ENCODE assay signal across 18 cellular contexts in genomic region chr6:160160929-160161646, GRCh38. TPM values are rescaled to one million over a fixed set of nuclear protein-coding genes. Genes with fewer than 3 reads are reported as not detected.
A peak's percentile ranks its signal among the peaks of the same experiment; 100 is the strongest.
DNase-seq lines count a peak whose midpoint lies in the region; ATAC-seq, FAIRE-seq and TF ChIP-seq lines count a peak whose summit lies in the region.
"Had no signal": no experiment of that assay in that cellular context is flagged by ENCODE, and none has a peak within 500 bp of the region (broad histone marks: within the 10 kb centered on the region; RNA-seq: fewer than 3 reads in every experiment).

No MANE protein-coding gene starts in this region.

- peak overlapping the region; percentile 76; the same call in 1 of the 2 replicates for H2BK15ac ChIP-seq in H1 (ENCODE audit: low read length)

- no peak overlapping the region for H3K9ac ChIP-seq in H1 (replicated peaks in 1 of 4; ENCODE audit: extremely low read depth in 1 of 4, low read depth in 3 of 4, low read length in 3 of 4)
- no peak overlapping the region for H3K9ac ChIP-seq in mucosa of rectum (ENCODE audit: low read depth in 1 of 2, low read length in 2 of 2)
- H3K9ac ChIP-seq: GM23248, KMS-11 had no signal

- no peak overlapping the region for H2BK20ac ChIP-seq in H1 (ENCODE audit: low read length)

- H4K91ac ChIP-seq in H1 (replicated peaks; ENCODE audit: insufficient read length, low read length), result peak overlapping the region; percentile 67

- H3K27ac ChIP-seq in H1 (ENCODE audit: low read depth, low read length), result no peak overlapping the region
- peak overlapping the region; percentile 17 to 38 for H3K27ac ChIP-seq in mucosa of rectum (ENCODE audit: low read depth in 2 of 2, low read length in 2 of 2)
- no peak overlapping the region for H3K27ac ChIP-seq in aorta (ENCODE audit: low read depth in 1 of 2, low read length in 2 of 2)
- H3K27ac ChIP-seq in esophagus squamous epithelium, result no peak overlapping the region
- H3K27ac ChIP-seq: GM23248, KMS-11 had no signal

- H3K4me2 ChIP-seq in H1 (ENCODE audit: insufficient read depth in 1 of 2, low read depth in 2 of 2, low read length in 2 of 2), result no peak overlapping the region
- H3K4me2 ChIP-seq: KMS-11 had no signal

- no peak overlapping the region for H3K56ac ChIP-seq in H1 (replicated peaks; ENCODE audit: insufficient read length, low read depth, low read length)

- peaks cover 0 to 6% (median 3%) of the 10 kb centered on the region in 4 experiments; a peak in 5 of 7 replicates for H3K4me1 ChIP-seq in H1 (replicated peaks in 1 of 4; ENCODE audit: control insufficient read depth in 3 of 4, insufficient read depth in 4 of 4, low read length in 3 of 4)
- H3K4me1 ChIP-seq in mucosa of rectum (ENCODE audit: control insufficient read depth in 2 of 2, insufficient read depth in 2 of 2, low read length in 2 of 2), result peaks cover 6 to 8% of the 10 kb centered on the region in 2 donors
- H3K4me1 ChIP-seq in aorta (ENCODE audit: control insufficient read depth in 1 of 2, insufficient read depth in 2 of 2, low read length in 2 of 2), result no peaks in the 10 kb centered on the region
- no peaks in the 10 kb centered on the region for H3K4me1 ChIP-seq in esophagus squamous epithelium
- H3K4me1 ChIP-seq: BE2C had no signal

- H3K14ac ChIP-seq in H1 (ENCODE audit: insufficient read length), result no peak overlapping the region

- H3K36me3 ChIP-seq in H1 (ENCODE audit: control insufficient read depth in 2 of 4, insufficient read depth in 4 of 4, low read length in 3 of 4) (no peaks in the 10 kb centered on the region), mucosa of rectum (ENCODE audit: control insufficient read depth in 2 of 2, insufficient read depth in 2 of 2, low read length in 2 of 2) (no peaks in the 10 kb centered on the region), aorta (ENCODE audit: control insufficient read depth in 1 of 2, insufficient read depth in 2 of 2, low read length in 1 of 2) (no peaks in the 10 kb centered on the region), esophagus squamous epithelium (no peaks in the 10 kb centered on the region)
- H3K36me3 ChIP-seq: BE2C had no signal

- H3K23me2 ChIP-seq in H1 (ENCODE audit: low read depth, low read length), result no peaks in the 10 kb centered on the region

- no peaks in the 10 kb centered on the region for H4K20me1 ChIP-seq in H1 (replicated peaks in 1 of 2; ENCODE audit: control insufficient read depth in 1 of 2, insufficient read depth in 2 of 2, low read length in 2 of 2)

- POLR2A ChIA-PET in H1 (lab: Charles Lee; ENCODE audit: partially characterized antibody), result no interaction called here

- 0 out of 2 replicates have a peak overlapping the region, but pooled peaks have one; percentile 19 for H2BK12ac ChIP-seq in H1 (ENCODE audit: low read depth, low read length)

- TF ChIP-seq RAD21 in H1 (IDR thresholded peaks at IDR 0.05 in 1 of 2, conservative IDR thresholded peaks at IDR 0.05 in 1 of 2; ENCODE audit: low read depth in 2 of 2, low read length in 2 of 2), result no peak

- no peaks in the 10 kb centered on the region for H3K79me1 ChIP-seq in H1 (ENCODE audit: low read depth, low read length)

- 0 out of 2 replicates have a peak overlapping the region, but pooled peaks have one; percentile 9 for H2BK5ac ChIP-seq in H1 (ENCODE audit: low read depth, low read length)

- no peak overlapping the region for H3K4ac ChIP-seq in H1 (replicated peaks; ENCODE audit: insufficient read length, low read depth, low read length)

- CTCF ChIA-PET in H1 (lab: Charles Lee; ENCODE audit: partially characterized antibody), result interaction anchor here (0.6 to 2.6 kb wide), 3 partner anchors 20 to 294 kb away, joined by 3 to 8 read pairs (median 6); no protein-coding TSS in a partner anchor

- intact Hi-C loops in aorta (cut with DNase I), result no loop called here
- intact Hi-C loops in esophagus squamous epithelium (cut with DNase I), result no loop called here

- no peak overlapping the region for H3K4me3 ChIP-seq in H1 (ENCODE audit: extremely low read depth in 1 of 4, insufficient read depth in 2 of 4, low read depth in 3 of 4, low read length in 4 of 4)
- no peak overlapping the region for H3K4me3 ChIP-seq in mucosa of rectum (ENCODE audit: low read length in 2 of 2)
- H3K4me3 ChIP-seq in aorta (ENCODE audit: low read length in 2 of 2), result no peak overlapping the region
- H3K4me3 ChIP-seq in esophagus squamous epithelium, result no peak overlapping the region
- H3K4me3 ChIP-seq: GM23248 had no signal

- FAIRE-seq in H1 (lab: Jason Lieb, UNC), result no peak
- FAIRE-seq: D721Med had no signal

- no peak overlapping the region for H4K8ac ChIP-seq in H1 (ENCODE audit: extremely low read depth, insufficient read depth, low read length)

- no peak for DNase-seq in H1 (ENCODE audit: low read depth in 1 of 2, low spot score in 2 of 2)
- DNase-seq in aorta, result no peak
- no peak for DNase-seq in activated CD4-positive, CD25-positive, alpha-beta regulatory T cell (lab: John Stamatoyannopoulos, UW)
- no peak for DNase-seq in hepatic stellate cell (ENCODE audit: low spot score)
- no peak for DNase-seq in esophagus squamous epithelium (lab: John Stamatoyannopoulos, UW)
- DNase-seq: CD4-positive, alpha-beta memory T cell; DMS79; GM23248; NCI-H1092 treated with DMSO at 0.1 percent for 48 hours; NCI-H1694; NCI-H345; RPMI8226; SIG-M5 had no signal

- peak overlapping the region; percentile 61; the same call in 1 of the 2 replicates for H2AFZ ChIP-seq in H1 (ENCODE audit: low read length)
- H2AFZ ChIP-seq: GM23248 had no signal

- no peaks in the 10 kb centered on the region for H3K79me2 ChIP-seq in H1 (ENCODE audit: control insufficient read depth in 1 of 2, insufficient read depth in 2 of 2, low read length in 2 of 2)

- H2AK5ac ChIP-seq in H1 (ENCODE audit: low read depth, low read length), result no peak overlapping the region

- WGBS in H1 (ENCODE audit: extremely low coverage in 1 of 2, insufficient coverage in 1 of 2, insufficient read length in 1 of 2, insufficient replicate concordance in 2 of 2, low coverage in 1 of 2, low lambda C conversion rate in 2 of 2, missing lambda C conversion rate in 1 of 2), 2 experiments, result 91% methylated on average over 15 of the region's 15 CpGs; no CpG with 5 or more reads in 1 of the 2 experiments
- WGBS in aorta, 2 donors, result 86 to 87% methylated on average over 15 of the region's 15 CpGs
- WGBS in esophagus squamous epithelium, 2 donors, result 85% methylated on average over 13 to 14 of the region's 15 CpGs

- H3K23ac ChIP-seq in H1 (ENCODE audit: insufficient read length), result no peak overlapping the region

- H3K27me3 ChIP-seq in H1 (replicated peaks in 1 of 4; ENCODE audit: control insufficient read depth in 3 of 4, extremely low read depth in 1 of 4, insufficient read depth in 3 of 4, low read length in 3 of 4), result no peaks in the 10 kb centered on the region
- no peaks in the 10 kb centered on the region for H3K27me3 ChIP-seq in mucosa of rectum (ENCODE audit: control insufficient read depth in 2 of 2, insufficient read depth in 2 of 2, low read length in 2 of 2)
- no peaks in the 10 kb centered on the region for H3K27me3 ChIP-seq in aorta (ENCODE audit: control insufficient read depth in 1 of 2, insufficient read depth in 2 of 2, low read length in 1 of 2)
- no peaks in the 10 kb centered on the region for H3K27me3 ChIP-seq in esophagus squamous epithelium
- H3K27me3 ChIP-seq: BE2C had no signal

- no peak overlapping the region for H2BK120ac ChIP-seq in H1 (replicated peaks; ENCODE audit: low read depth, low read length)

- no peak for TF ChIP-seq CTCF in H1 (IDR thresholded peaks at IDR 0.05; ENCODE audit: control extremely low read depth in 1 of 3, insufficient read depth in 1 of 3, low read depth in 1 of 3, low read length in 3 of 3)
- TF ChIP-seq CTCF in esophagus squamous epithelium (IDR thresholded peaks at IDR 0.05), result no peak

- TF ChIP-seq EP300 in H1 (IDR thresholded peaks at IDR 0.05; ENCODE audit: borderline replicate concordance in 1 of 2, low read depth in 2 of 2, low read length in 2 of 2), result no peak

- peak; percentile 59 for ATAC-seq in HG02610 (IDR thresholded peaks at IDR 0.05; ENCODE audit: unreplicated experiment)
- peak; percentile 11 for ATAC-seq in aorta (ENCODE audit: low FRiP score)

- 0 out of 2 replicates have a peak overlapping the region, but pooled peaks have one; percentile 62 for H3K18ac ChIP-seq in H1 (ENCODE audit: extremely low read depth, low read length)

- no peak overlapping the region for H4K5ac ChIP-seq in H1 (ENCODE audit: insufficient read length, low read depth, low read length)

- TF ChIP-seq POLR2A in H1 (IDR thresholded peaks at IDR 0.05; ENCODE audit: control extremely low read depth in 1 of 2, low read depth in 2 of 2, low read length in 2 of 2) (no peak), esophagus squamous epithelium (IDR thresholded peaks at IDR 0.05) (no peak)

- H3K9me3 ChIP-seq in H1 (ENCODE audit: insufficient read depth in 2 of 2, low read depth in 1 of 2, low read length in 1 of 2) (no peaks in the 10 kb centered on the region), mucosa of rectum (ENCODE audit: control insufficient read depth in 2 of 2, low read length in 2 of 2) (no peaks in the 10 kb centered on the region), aorta (ENCODE audit: control insufficient read depth, low read length) (no peaks in the 10 kb centered on the region), esophagus squamous epithelium (no peaks in the 10 kb centered on the region)
- H3K9me3 ChIP-seq: BE2C had no signal

TF ChIP-seq in H1, 55 proteins besides CTCF, POLR2A, EP300 and RAD21:
- TF ChIP-seq MAX (IDR thresholded peaks at IDR 0.05) (peak; percentile 7; the same call in 1 of the 2 replicates), HDAC2 (IDR thresholded peaks at IDR 0.05; ENCODE audit: borderline replicate concordance in 1 of 2, low read depth in 2 of 2, low read length in 2 of 2) (no peak)

RNA-seq across cellular contexts. Expression of gene SLC22A1, which starts 39.5 kb away (rescaled TPM):
- 0.45 and 0.98 TPM in 2 replicates for total RNA-seq in H1 (2021; fragmentation: NEBNext Ultra II Directional; extraction: Animal tissue kit (Norgen Biotek cat#: 25700))
- 0.12 and 0.16 TPM in 2 replicates for polyA plus RNA-seq in H1 (2011; rRNA removed)
- 0.30 TPM for polyA plus RNA-seq in H1 (2011; cell fraction: cytosol; rRNA removed)
- polyA plus RNA-seq in H1 (2011; cell fraction: nucleus; rRNA removed), result 0.74 TPM
- polyA plus RNA-seq in H1 (2012, experiment 1 of 2), result 0.15 to 1.3 TPM (median 0.21 TPM) in 4 replicates
- polyA plus RNA-seq in H1 (2012, experiment 2 of 2), result not detected
- polyA plus RNA-seq in H1 (2013, experiment 1 of 2), result 0.69 TPM
- 0.39 TPM for polyA plus RNA-seq in H1 (2013, experiment 2 of 2)
- 0.73 TPM in 1 of 2 replicates, not detected in the other for polyA minus RNA-seq in H1 (2011; rRNA and poly(A)+ RNA removed)
- polyA minus RNA-seq in H1 (2011; cell fraction: cytosol; rRNA and poly(A)+ RNA removed), result not detected
- 1.5 TPM for polyA minus RNA-seq in H1 (2011; cell fraction: nucleus; rRNA and poly(A)+ RNA removed)
- 1 to 10 TPM; 2.5 to 2.8 TPM for total RNA-seq in aorta
- polyA plus RNA-seq in aorta, result 1 to 10 TPM in 1 of 2 donors, not detected in 1; 1.4 TPM
- total RNA-seq in esophagus squamous epithelium, result under 1 TPM in 3 of 4 donors, not detected in 1; 0.35 to 0.53 (median 0.38) TPM
- total RNA-seq: GM23248 had no signal
- polyA plus RNA-seq: GM23248 had no signal

Comparison
In these comparisons a context has a peak if more than half of its experiments do, and no peak if none do; other contexts are left out.
1. H3K27ac ChIP-seq: peak in mucosa of rectum (2 of 2); none in H1 (single experiment), aorta (0 of 2) and esophagus squamous epithelium (0 of 4).